In genomic region chr12:44532940-44533339, GRCh38 we compare ENCODE assay signal across 18 cellular contexts.
DNase-seq lines count a peak whose midpoint lies in the region; ATAC-seq and TF ChIP-seq lines count a peak whose summit lies in the region.
"Had no signal": no experiment of that assay in that cellular context is flagged by ENCODE, and none has a peak within 500 bp of the region (broad histone marks: within the 10 kb centered on the region; RNA-seq: fewer than 3 reads in every experiment).

No MANE protein-coding gene starts in this region.

- TF ChIP-seq CTCF in left lung (IDR thresholded peaks at IDR 0.05) (no peak), natural killer cell (IDR thresholded peaks at IDR 0.05) (no peak)

- no peaks in the 10 kb centered on the region for H3K36me3 ChIP-seq in left lung
- H3K36me3 ChIP-seq: BLaER1 had no signal

- H3K9me3 ChIP-seq in left lung, result no peaks in the 10 kb centered on the region
- H3K9me3 ChIP-seq: BLaER1 had no signal

- H3K4me1 ChIP-seq in left lung, result no peaks in the 10 kb centered on the region
- H3K4me1 ChIP-seq: BLaER1 had no signal

- no peak overlapping the region for H3K27ac ChIP-seq in left lung
- H3K27ac ChIP-seq: BLaER1, C4-2B, GM23248 had no signal

- ATAC-seq in left lung, result peak; percentile 81
- no peak for ATAC-seq in natural killer cell

- no peaks in the 10 kb centered on the region for H3K9me3 Mint-ChIP-seq in activated naive CD8-positive, alpha-beta T cell (ENCODE audit: low read depth)
- H3K9me3 Mint-ChIP-seq in natural killer cell, result peaks cover 2 to 3% of the 10 kb centered on the region in 2 donors
- H3K9me3 Mint-ChIP-seq: CD4-positive, CD25-positive, alpha-beta regulatory T cell; CD8-positive, alpha-beta memory T cell had no signal

- no peaks in the 10 kb centered on the region for H3K27me3 ChIP-seq in left lung
- H3K27me3 ChIP-seq: BLaER1 had no signal

- H3K27ac Mint-ChIP-seq in activated naive CD8-positive, alpha-beta T cell, result peak overlapping the region; percentile 36
- no peak overlapping the region for H3K27ac Mint-ChIP-seq in natural killer cell
- H3K27ac Mint-ChIP-seq: B cell; CD4-positive, CD25-positive, alpha-beta regulatory T cell had no signal

- DNase-seq in NCI-H82 (lab: John Stamatoyannopoulos, UW) (peak; percentile 65), NCI-H82 treated with DMSO at 0.1 percent for 48 hours (lab: John Stamatoyannopoulos, UW; ENCODE audit: unreplicated experiment) (no peak), NCI-H524 (lab: John Stamatoyannopoulos, UW) (peak; percentile 67 to 80), left lung (no peak), AG08395 (ENCODE audit: low spot score) (no peak), natural killer cell (no peak), glomerular visceral epithelial cell (ENCODE audit: extremely low spot score) (no peak)
- DNase-seq: CD4-positive, CD25-positive, alpha-beta regulatory T cell; CD8-positive, alpha-beta memory T cell; DMS 273 treated with DMSO at 0.1 percent for 48 hours; DND-41; GM23248; H7; HCEC 1CT had no signal

- no peak overlapping the region for H3K4me3 ChIP-seq in left lung
- H3K4me3 ChIP-seq: BLaER1, GM23248 had no signal

- intact Hi-C loops in left lung (cut with DNase I) (no loop called here), natural killer cell (cut with micrococcal nuclease) (no loop called here)

- no peaks in the 10 kb centered on the region for H3K27me3 Mint-ChIP-seq in activated naive CD8-positive, alpha-beta T cell
- H3K27me3 Mint-ChIP-seq in natural killer cell (ENCODE audit: low read depth in 2 of 2), result no peaks in the 10 kb centered on the region
- H3K27me3 Mint-ChIP-seq: B cell; CD4-positive, CD25-positive, alpha-beta regulatory T cell; CD8-positive, alpha-beta memory T cell had no signal

- peaks cover 10% of the 10 kb centered on the region for H3K4me1 Mint-ChIP-seq in activated naive CD8-positive, alpha-beta T cell (ENCODE audit: low read depth)
- H3K4me1 Mint-ChIP-seq in natural killer cell, result no peaks in the 10 kb centered on the region
- H3K4me1 Mint-ChIP-seq: B cell; CD4-positive, CD25-positive, alpha-beta regulatory T cell had no signal

- H3K4me3 Mint-ChIP-seq in activated naive CD8-positive, alpha-beta T cell, result no peak overlapping the region
- no peak overlapping the region for H3K4me3 Mint-ChIP-seq in natural killer cell
- H3K4me3 Mint-ChIP-seq: B cell; CD4-positive, CD25-positive, alpha-beta regulatory T cell; CD8-positive, alpha-beta memory T cell had no signal

- H3K36me3 Mint-ChIP-seq in activated naive CD8-positive, alpha-beta T cell, result peaks cover 4% of the 10 kb centered on the region
- H3K36me3 Mint-ChIP-seq in natural killer cell, result no peaks in the 10 kb centered on the region
- H3K36me3 Mint-ChIP-seq: CD4-positive, CD25-positive, alpha-beta regulatory T cell had no signal

Comparison
In these comparisons a context has a peak if more than half of its experiments do, and no peak if none do; other contexts are left out.
1. DNase-seq: peak in NCI-H82 (single experiment) and NCI-H524 (2 of 2); none in NCI-H82 treated with DMSO at 0.1 percent for 48 hours (single experiment), left lung (0 of 2), AG08395 (single experiment), natural killer cell (single experiment) and glomerular visceral epithelial cell (single experiment).